1 cellular context compared by ENCODE assay signal in genomic region chrX:154457491-154458115, GRCh38.
TF ChIP-seq lines count a peak whose summit lies in the region.

No MANE protein-coding gene starts in this region.

TF ChIP-seq in HepG2, 621 proteins besides CTCF, POLR2A, EP300 and RAD21:
- TF ChIP-seq SIN3A (IDR thresholded peaks at IDR 0.05; ENCODE audit: borderline replicate concordance, low read depth, low read length), result peak; percentile 44; the same call in 1 of the 2 replicates
- no peak for TF ChIP-seq ZNF607 (CRISPR knock-in tag; IDR thresholded peaks at IDR 0.05; ENCODE audit: borderline replicate concordance)
- TF ChIP-seq SAP130 (CRISPR knock-in tag; IDR thresholded peaks at IDR 0.05; ENCODE audit: low read depth), result peak; percentile 22; the same call in 1 of the 2 replicates
- peak; percentile 86 for TF ChIP-seq ZBTB14 (CRISPR knock-in tag; IDR thresholded peaks at IDR 0.05)
- peak; percentile 34; the same call in 1 of the 2 replicates for TF ChIP-seq BHLHE40 (IDR thresholded peaks at IDR 0.05; ENCODE audit: low read length)
- TF ChIP-seq ARID4A (CRISPR knock-in tag; IDR thresholded peaks at IDR 0.05; ENCODE audit: borderline replicate concordance), result 0 out of 2 replicates have a peak, but pooled peaks have one; percentile 5
- TF ChIP-seq SALL1 (CRISPR knock-in tag; IDR thresholded peaks at IDR 0.05), result no peak
- no peak for TF ChIP-seq ZNF10 (CRISPR knock-in tag; IDR thresholded peaks at IDR 0.05; ENCODE audit: borderline replicate concordance, low read depth)
- peak; percentile 38; the same call in 1 of the 2 replicates for TF ChIP-seq ZNF460 (CRISPR knock-in tag; IDR thresholded peaks at IDR 0.05; ENCODE audit: borderline replicate concordance)
- 0 out of 2 replicates have a peak, but pooled peaks have one; percentile 15 for TF ChIP-seq ZBTB2 (CRISPR knock-in tag; IDR thresholded peaks at IDR 0.05; ENCODE audit: low read depth)
- TF ChIP-seq ZNF777 (CRISPR knock-in tag; IDR thresholded peaks at IDR 0.05), result peak; percentile 61; the same call in 1 of the 2 replicates
- TF ChIP-seq ZNF770 (CRISPR knock-in tag; IDR thresholded peaks at IDR 0.05), result peak; percentile 77
